ENCODE assay signal across 19 cellular contexts in the genomic region with DNA sequence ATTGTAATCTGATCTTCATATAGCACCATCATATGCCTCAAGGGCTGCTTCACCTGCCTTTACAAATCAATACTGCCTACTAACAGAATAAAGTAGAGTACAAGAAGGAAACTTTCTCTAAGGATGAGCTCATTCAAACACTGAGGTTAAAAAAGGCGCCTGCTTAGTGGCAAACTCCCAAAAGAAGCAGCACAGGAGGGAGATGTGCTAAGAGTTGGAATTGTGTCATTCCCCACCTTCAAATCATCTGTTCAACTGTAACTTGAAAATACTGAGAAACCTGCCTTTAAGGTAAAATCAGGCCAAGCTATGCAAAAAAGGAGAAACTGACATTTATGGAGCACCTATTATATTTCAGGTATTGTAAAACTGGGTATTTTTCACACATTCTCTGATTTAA.
DNase-seq lines count a peak whose midpoint lies in the region; ATAC-seq lines count a peak whose summit lies in the region.
"Had no signal": no experiment of that assay in that cellular context is flagged by ENCODE, and none has a peak within 500 bp of the region (broad histone marks: within the 10 kb centered on the region; RNA-seq: fewer than 3 reads in every experiment).

No MANE protein-coding gene starts in this region.

- H3K36me3 ChIP-seq in mesendoderm (ENCODE audit: control insufficient read depth, insufficient read depth, low read length) = no peaks in the 10 kb centered on the region

- no peak overlapping the region for H2BK15ac ChIP-seq in mesendoderm (replicated peaks; ENCODE audit: low read depth)

- peak overlapping the region; percentile 75 for H3K18ac ChIP-seq in mesendoderm (ENCODE audit: low read length)

- no peaks in the 10 kb centered on the region for H3K27me3 ChIP-seq in mesendoderm (ENCODE audit: insufficient read depth, low read length, poor library complexity)

- H3K4me3 ChIP-seq in mesendoderm (ENCODE audit: low read length) = no peak overlapping the region
- H3K4me3 ChIP-seq: A549 had no signal

- H3K4me1 ChIP-seq in mesendoderm (ENCODE audit: control insufficient read depth, low read depth, low read length) = peaks cover 3% of the 10 kb centered on the region
- H3K4me1 ChIP-seq: A549, Caco-2 had no signal

- ATAC-seq in GM19328 (IDR thresholded peaks at IDR 0.05; ENCODE audit: unreplicated experiment) (no peak), GM21529 (IDR thresholded peaks at IDR 0.05; ENCODE audit: unreplicated experiment) (no peak)
- ATAC-seq: A549, HCT116, HepG2 had no signal

- peak; percentile 24 for DNase-seq in DMS 273 (lab: John Stamatoyannopoulos, UW; ENCODE audit: unreplicated experiment)
- DNase-seq in DMS 273 treated with DMSO at 0.1 percent for 48 hours (lab: John Stamatoyannopoulos, UW) = no peak
- DNase-seq in NCI-H510A treated with DMSO at 0.1 percent for 48 hours (lab: John Stamatoyannopoulos, UW) = peak; percentile 11
- no peak for DNase-seq in NCI-H510A (lab: John Stamatoyannopoulos, UW)
- no peak for DNase-seq in mesendoderm
- DNase-seq in NCI-H748 treated with DMSO at 0.1 percent for 48 hours (lab: John Stamatoyannopoulos, UW) = no peak
- DNase-seq: AML-193; Caco-2; CD4-positive, alpha-beta T cell; GOT3; H7; HFFc6 had no signal

- H4K8ac ChIP-seq in mesendoderm (ENCODE audit: low read depth, low read length) = no peak overlapping the region

- H2AK5ac ChIP-seq in mesendoderm (ENCODE audit: low read length) = no peak overlapping the region

- no peak overlapping the region for H3K9ac ChIP-seq in mesendoderm (ENCODE audit: low read length)

- H3K27ac ChIP-seq in mesendoderm (ENCODE audit: low read depth, low read length) = no peak overlapping the region
- H3K27ac ChIP-seq: 22Rv1, A549, C4-2B had no signal

- no peaks in the 10 kb centered on the region for H3K79me1 ChIP-seq in mesendoderm (ENCODE audit: low read length)

- no peak overlapping the region for H2BK120ac ChIP-seq in mesendoderm (ENCODE audit: low read depth, low read length)

- no peak overlapping the region for H3K23ac ChIP-seq in mesendoderm (ENCODE audit: low read length)

- H4K5ac ChIP-seq in mesendoderm (ENCODE audit: low read length) = no peak overlapping the region

- H3K4me2 ChIP-seq in mesendoderm (ENCODE audit: low read length) = no peak overlapping the region
- H3K4me2 ChIP-seq: A549 had no signal

- no CpG with 5 or more reads among the region's 1 CpG for WGBS in mesendoderm (ENCODE audit: extremely low coverage, insufficient coverage, low lambda C conversion rate)

- no peak overlapping the region for H3K56ac ChIP-seq in mesendoderm (ENCODE audit: low read length)

- H3K4ac ChIP-seq in mesendoderm (ENCODE audit: low read depth, low read length) = no peak overlapping the region

- no peaks in the 10 kb centered on the region for H3K79me2 ChIP-seq in mesendoderm (ENCODE audit: control insufficient read depth, insufficient read depth, low read length)

- H2BK5ac ChIP-seq in mesendoderm (ENCODE audit: low read length) = no peak overlapping the region

Comparison
In these comparisons a context has a peak if more than half of its experiments do, and no peak if none do; other contexts are left out.
1. DNase-seq: peak in DMS 273 (single experiment) and NCI-H510A treated with DMSO at 0.1 percent for 48 hours (single experiment); none in DMS 273 treated with DMSO at 0.1 percent for 48 hours (single experiment), NCI-H510A (single experiment), mesendoderm (single experiment) and NCI-H748 treated with DMSO at 0.1 percent for 48 hours (single experiment).